29 cellular contexts compared by ENCODE assay signal in genomic region chr6:127177929-127178231, GRCh38. TPM values are rescaled to one million over a fixed set of nuclear protein-coding genes. Genes with fewer than 3 reads are reported as not detected.
"Had no signal": no experiment of that assay in that cellular context is flagged by ENCODE, and none has a peak within 500 bp of the region (broad histone marks: within the 10 kb centered on the region; RNA-seq: fewer than 3 reads in every experiment).

No MANE protein-coding gene starts in this region.

- H3K4me3 Mint-ChIP-seq: activated B cell treated with CpG ODN at 0.5 μM for 24 hours; activated CD8-positive, alpha-beta T cell treated with anti-CD3 and anti-CD28 coated beads for 36 hours; activated naive CD4-positive, alpha-beta T cell treated with anti-CD3 and anti-CD28 coated beads, Interleukin-2, amount 10 ng/mL, durations not matched to agents 7 days and 5 days; activated naive CD8-positive, alpha-beta T cell treated with anti-CD3 and anti-CD28 coated beads, Interleukin-2, amount 10 ng/mL, durations not matched to agents 7 days and 5 days; activated T-cell treated with anti-CD3 and anti-CD28 coated beads, Interleukin-2, amount 50 U/mL, for 4 hours; central memory CD8-positive, alpha-beta T cell; dendritic cell treated with granulocyte-macrophage colony-stimulating factor and Interleukin-4, amounts not matched to agents 40 ng/mL and 50 ng/mL, for 4 days; endodermal cell; T-helper 17 cell; T-helper 2 cell treated with Interferon-gamma antibody and Interleukin-4, amounts not matched to agents 5 μg/mL and 100 μg/mL, for 36 hours had no signal

- DNase-seq: activated B cell treated with CpG ODN at 0.5 μM for 24 hours; activated CD4-positive, alpha-beta T cell treated with anti-CD3 and anti-CD28 coated beads for 48 hours; activated CD4-positive, alpha-beta T cell treated with anti-CD3 and anti-CD28 coated beads, Interleukin-2, amount 50 U/mL, for 1 hour; activated CD4-positive, alpha-beta T cell treated with anti-CD3 and anti-CD28 coated beads, Interleukin-2, amount 50 U/mL, for 48 hours; activated CD8-positive, alpha-beta memory T cell treated with anti-CD3 and anti-CD28 coated beads for 24 hours; activated CD8-positive, alpha-beta T cell treated with anti-CD3 and anti-CD28 coated beads for 36 hours; activated effector memory CD4-positive, alpha-beta T cell treated with anti-CD3 and anti-CD28 coated beads, Interleukin-2, amount 50 U/mL, for 16 hours; activated naive CD4-positive, alpha-beta T cell treated with anti-CD3 and anti-CD28 coated beads, Interleukin-2, amount 10 ng/mL, durations not matched to agents 7 days and 5 days; activated naive CD8-positive, alpha-beta T cell treated with anti-CD3 and anti-CD28 coated beads, Interleukin-2, amount 10 ng/mL, durations not matched to agents 7 days and 5 days; activated T-cell treated with anti-CD3 and anti-CD28 coated beads, Interleukin-2, amount 50 U/mL, for 4 hours; brain microvascular endothelial cell; dorsolateral prefrontal cortex; effector memory CD4-positive, alpha-beta T cell; endodermal cell; glutamatergic neuron; heart left ventricle; T-helper 1 cell; T-helper 17 cell; T1000; WERI-Rb-1 had no signal

- H3K27me3 ChIP-seq: brain microvascular endothelial cell, dorsolateral prefrontal cortex, heart left ventricle had no signal

- H3K36me3 ChIP-seq: brain microvascular endothelial cell, heart left ventricle, WERI-Rb-1 had no signal

- H3K27ac ChIP-seq: dorsolateral prefrontal cortex, heart left ventricle, WERI-Rb-1 had no signal

- ATAC-seq: activated CD4-positive, CD25-positive, alpha-beta regulatory T cell treated with anti-CD3 and anti-CD28 coated beads, Interleukin-2, amount 50 U/mL, for 24 hours; activated CD8-positive, alpha-beta T cell treated with anti-CD3 and anti-CD28 coated beads for 36 hours; activated naive CD4-positive, alpha-beta T cell treated with anti-CD3 and anti-CD28 coated beads, Interleukin-2, amount 50 U/mL, for 72 hours; activated T-cell treated with anti-CD3 and anti-CD28 coated beads, Interleukin-2, amount 50 U/mL, for 4 hours; esophagus mucosa; T-helper 17 cell had no signal

- H3K9me3 ChIP-seq: heart left ventricle had no signal

- H3K27ac Mint-ChIP-seq: activated B cell treated with CpG ODN at 0.5 μM for 24 hours; activated CD8-positive, alpha-beta T cell treated with anti-CD3 and anti-CD28 coated beads for 36 hours; activated naive CD4-positive, alpha-beta T cell treated with anti-CD3 and anti-CD28 coated beads, Interleukin-2, amount 10 ng/mL, durations not matched to agents 7 days and 5 days; activated naive CD4-positive, alpha-beta T cell treated with anti-CD3 and anti-CD28 coated beads, Interleukin-2, amount 50 U/mL, for 72 hours; activated naive CD8-positive, alpha-beta T cell treated with anti-CD3 and anti-CD28 coated beads, Interleukin-2, amount 10 ng/mL, durations not matched to agents 7 days and 5 days; activated T-helper 2 cell treated with anti-CD3 and anti-CD28 coated beads, Interferon-gamma antibody, Interleukin-2, Interleukin-4, amounts not matched to agents 10 μg/mL and 5 μg/mL and 100 μg/mL, durations not matched to agents 14 hours and 24 hours and 36 hours; dendritic cell treated with granulocyte-macrophage colony-stimulating factor and Interleukin-4, amounts not matched to agents 40 ng/mL and 50 ng/mL, for 4 days; endodermal cell; T-helper 17 cell; T-helper 2 cell treated with Interferon-gamma antibody and Interleukin-4, amounts not matched to agents 5 μg/mL and 100 μg/mL, for 36 hours had no signal

- H3K4me3 ChIP-seq: coronary artery, dorsolateral prefrontal cortex, heart left ventricle had no signal

- H3K9me3 Mint-ChIP-seq: activated B cell treated with CpG ODN at 0.5 μM for 24 hours; activated CD8-positive, alpha-beta T cell treated with anti-CD3 and anti-CD28 coated beads for 36 hours; activated naive CD4-positive, alpha-beta T cell treated with anti-CD3 and anti-CD28 coated beads, Interleukin-2, amount 10 ng/mL, durations not matched to agents 7 days and 5 days; activated naive CD4-positive, alpha-beta T cell treated with anti-CD3 and anti-CD28 coated beads, Interleukin-2, amount 50 U/mL, for 72 hours; activated naive CD8-positive, alpha-beta T cell treated with anti-CD3 and anti-CD28 coated beads, Interleukin-2, amount 10 ng/mL, durations not matched to agents 7 days and 5 days; activated T-cell treated with anti-CD3 and anti-CD28 coated beads, Interleukin-2, amount 50 U/mL, for 4 hours; activated T-helper 2 cell treated with anti-CD3 and anti-CD28 coated beads, Interferon-gamma antibody, Interleukin-2, Interleukin-4, amounts not matched to agents 10 μg/mL and 5 μg/mL and 100 μg/mL, durations not matched to agents 14 hours and 24 hours and 36 hours; central memory CD8-positive, alpha-beta T cell; endodermal cell; T-helper 2 cell treated with Interferon-gamma antibody and Interleukin-4, amounts not matched to agents 5 μg/mL and 100 μg/mL, for 36 hours had no signal

- H3K4me1 Mint-ChIP-seq: activated B cell treated with CpG ODN at 0.5 μM for 24 hours; activated naive CD4-positive, alpha-beta T cell treated with anti-CD3 and anti-CD28 coated beads, Interleukin-2, amount 10 ng/mL, durations not matched to agents 7 days and 5 days; activated naive CD8-positive, alpha-beta T cell treated with anti-CD3 and anti-CD28 coated beads, Interleukin-2, amount 10 ng/mL, durations not matched to agents 7 days and 5 days; central memory CD8-positive, alpha-beta T cell; endodermal cell; T-helper 17 cell had no signal

- H3K36me3 Mint-ChIP-seq: activated naive CD4-positive, alpha-beta T cell treated with anti-CD3 and anti-CD28 coated beads, Interleukin-2, amount 10 ng/mL, durations not matched to agents 7 days and 5 days; activated naive CD4-positive, alpha-beta T cell treated with anti-CD3 and anti-CD28 coated beads, Interleukin-2, amount 50 U/mL, for 72 hours; activated naive CD8-positive, alpha-beta T cell treated with anti-CD3 and anti-CD28 coated beads, Interleukin-2, amount 10 ng/mL, durations not matched to agents 7 days and 5 days had no signal

RNA-seq across cellular contexts. Expression of gene RSPO3, which starts 59.4 kb away (rescaled TPM):
- total RNA-seq: activated B cell treated with CpG ODN at 0.5 μM for 24 hours; activated CD8-positive, alpha-beta T cell treated with anti-CD3 and anti-CD28 coated beads for 36 hours; activated naive CD4-positive, alpha-beta T cell treated with anti-CD3 and anti-CD28 coated beads, Interleukin-2, amount 50 U/mL, for 72 hours; activated naive CD8-positive, alpha-beta T cell treated with anti-CD3 and anti-CD28 coated beads, Interleukin-2, amount 10 ng/mL, durations not matched to agents 7 days and 5 days; activated T-cell treated with anti-CD3 and anti-CD28 coated beads, Interleukin-2, amount 50 U/mL, for 4 hours; activated T-helper 2 cell treated with anti-CD3 and anti-CD28 coated beads, Interferon-gamma antibody, Interleukin-2, Interleukin-4, amounts not matched to agents 10 μg/mL and 5 μg/mL and 100 μg/mL, durations not matched to agents 14 hours and 24 hours and 36 hours; bronchial epithelial cell; T-helper 17 cell had no signal
